In genomic region chr7:37928878-37929277, GRCh38 we compare ENCODE assay signal across 20 cellular contexts. TPM values are rescaled to one million over a fixed set of nuclear protein-coding genes. Genes with fewer than 3 reads are reported as not detected.
DNase-seq lines count a peak whose midpoint lies in the region; ATAC-seq, FAIRE-seq and TF ChIP-seq lines count a peak whose summit lies in the region.
"Had no signal": no experiment of that assay in that cellular context is flagged by ENCODE, and none has a peak within 500 bp of the region (broad histone marks: within the 10 kb centered on the region; RNA-seq: fewer than 3 reads in every experiment).

No MANE protein-coding gene starts in this region.

- no peak for DNase-seq in A549 (ENCODE audit: low read depth in 1 of 2, low spot score in 1 of 2)
- DNase-seq in adipocyte (ENCODE audit: low read depth) = no peak
- DNase-seq in osteoblast (ENCODE audit: insufficient read length, low spot score, missing footprints) = peak; percentile 59
- DNase-seq in thyroid gland = no peak
- no peak for DNase-seq in AG08395 (ENCODE audit: low spot score)
- DNase-seq in type B pancreatic cell (ENCODE audit: extremely low spot score, unreplicated experiment) = no peak
- DNase-seq in 8988T = no peak
- DNase-seq: Calu3; CD4-positive, alpha-beta memory T cell; DMS53; DND-41; EL; H9; IMR-90 had no signal

- 97% methylated on average over 4 of the region's 4 CpGs for WGBS in A549 (ENCODE audit: missing lambda C conversion rate)
- WGBS in thyroid gland, 2 donors = 93% methylated on average over 4 of the region's 4 CpGs

- no peak overlapping the region for H3K4me3 Mint-ChIP-seq in type B pancreatic cell
- H3K4me3 Mint-ChIP-seq: CD14-positive monocyte; CD4-positive, alpha-beta memory T cell; H9 had no signal

- no peak for TF ChIP-seq POLR2A in A549 (IDR thresholded peaks at IDR 0.05; ENCODE audit: low read length)
- TF ChIP-seq POLR2A in thyroid gland (IDR thresholded peaks at IDR 0.05) = no peak

- intact Hi-C loops in thyroid gland (cut with DNase I) = no loop called here

- H3K27ac Mint-ChIP-seq in type B pancreatic cell = no peak overlapping the region
- H3K27ac Mint-ChIP-seq: CD14-positive monocyte; CD4-positive, alpha-beta memory T cell; H9 had no signal

- no peaks in the 10 kb centered on the region for H3K4me1 Mint-ChIP-seq in type B pancreatic cell (ENCODE audit: unreplicated experiment)
- H3K4me1 Mint-ChIP-seq: CD14-positive monocyte, H9 had no signal

- H3K27me3 Mint-ChIP-seq in type B pancreatic cell = no peaks in the 10 kb centered on the region

- TF ChIP-seq CTCF in A549 (IDR thresholded peaks at IDR 0.05) (no peak), osteoblast (IDR thresholded peaks at IDR 0.05; ENCODE audit: extremely low read depth, low read depth, low read length) (no peak), thyroid gland (IDR thresholded peaks at IDR 0.05) (no peak), type B pancreatic cell (conservative IDR thresholded peaks at IDR 0.05) (no peak)

- peak overlapping the region; percentile 69 for H3K9ac ChIP-seq in adipocyte (ENCODE audit: low read length)
- H3K9ac ChIP-seq: BLaER1 had no signal

- H3K27ac ChIP-seq in A549 (peak overlapping the region in 1 of 2 experiments; percentile 1; a peak in 1 of 6 replicates), osteoblast (ENCODE audit: low read depth, low read length) (no peak overlapping the region), thyroid gland (peak overlapping the region in 2 of 3 donors; percentile 13 to 99)
- H3K27ac ChIP-seq: BLaER1 had no signal

- H3K9me3 Mint-ChIP-seq in type B pancreatic cell = no peaks in the 10 kb centered on the region

- H3K36me3 ChIP-seq in adipocyte (ENCODE audit: control insufficient read depth, insufficient read depth, low read length, severe bottlenecking) (peaks cover 9% of the 10 kb centered on the region), osteoblast (ENCODE audit: insufficient read depth, low read length) (no peaks in the 10 kb centered on the region), thyroid gland (no peaks in the 10 kb centered on the region)

- H3K79me2 ChIP-seq in osteoblast (ENCODE audit: insufficient read depth, low read length) = peaks cover 32% of the 10 kb centered on the region

- H3K9me3 ChIP-seq in A549 (peaks cover 22% of the 10 kb centered on the region), adipocyte (ENCODE audit: control insufficient read depth, low read length) (peaks cover 10% of the 10 kb centered on the region), osteoblast (ENCODE audit: low read depth, low read length) (peaks cover 5% of the 10 kb centered on the region), thyroid gland (no peaks in the 10 kb centered on the region)

- H2AFZ ChIP-seq in osteoblast (ENCODE audit: low read length) = no peak overlapping the region

- H3K4me3 ChIP-seq in A549 (no peak overlapping the region), adipocyte (ENCODE audit: low read length) (no peak overlapping the region), osteoblast (ENCODE audit: insufficient read depth, low read length) (no peak overlapping the region), thyroid gland (replicated peaks in 1 of 3) (no peak overlapping the region)
- H3K4me3 ChIP-seq: BLaER1, GM12878 had no signal

- ATAC-seq in A549 = no peak
- ATAC-seq: GM12878 had no signal

- no peaks in the 10 kb centered on the region for H3K27me3 ChIP-seq in adipocyte (replicated peaks; ENCODE audit: control insufficient read depth, insufficient read depth, low read length)
- H3K27me3 ChIP-seq in osteoblast (ENCODE audit: insufficient read depth, low read length) = peaks cover 4% of the 10 kb centered on the region
- no peaks in the 10 kb centered on the region for H3K27me3 ChIP-seq in thyroid gland
- H3K27me3 ChIP-seq: BLaER1 had no signal

- CTCF ChIA-PET in A549 (lab: Yijun Ruan, JAX) = interaction anchor here (1.4 to 3.4 kb wide), 2 partner anchors 11 to 17 kb away, joined by 3 to 23 read pairs; partner anchors contain the start of genes EPDR1 and SFRP4

- H3K36me3 Mint-ChIP-seq in type B pancreatic cell = peaks cover 3% of the 10 kb centered on the region

- POLR2A ChIA-PET in A549 (lab: Yijun Ruan, JAX) = no interaction called here

- H3K4me2 ChIP-seq in A549 (0 out of 3 replicates have a peak overlapping the region, but pooled peaks have one; percentile 65), osteoblast (ENCODE audit: insufficient read depth, low read length) (no peak overlapping the region)
- H3K4me2 ChIP-seq: BLaER1 had no signal

- no peaks in the 10 kb centered on the region for H4K20me1 ChIP-seq in osteoblast (ENCODE audit: insufficient read depth, low read length)

- no peak for TF ChIP-seq EP300 in A549 (IDR thresholded peaks at IDR 0.05)

- H3K4me1 ChIP-seq in A549 = peaks cover 50% of the 10 kb centered on the region
- peaks cover 64% of the 10 kb centered on the region for H3K4me1 ChIP-seq in adipocyte (ENCODE audit: control insufficient read depth, insufficient read depth, low read length)
- H3K4me1 ChIP-seq in osteoblast (ENCODE audit: insufficient read depth, low read length) = peaks cover 33% of the 10 kb centered on the region
- peaks cover 56 to 70% of the 10 kb centered on the region in 2 donors for H3K4me1 ChIP-seq in thyroid gland
- H3K4me1 ChIP-seq: BLaER1 had no signal

- FAIRE-seq in A549 (lab: Jason Lieb, UNC) = no peak
- FAIRE-seq: GM12878, H1, HTR-8/SVneo had no signal

- no peak for TF ChIP-seq RAD21 in A549 (conservative IDR thresholded peaks at IDR 0.05 in 1 of 2, IDR thresholded peaks at IDR 0.05 in 1 of 2)

TF ChIP-seq in A549, 52 proteins besides CTCF, POLR2A, EP300 and RAD21 (continues in another document):
- TF ChIP-seq KDM5A (IDR thresholded peaks at IDR 0.05) = no peak
- no peak for TF ChIP-seq ZC3H11A (IDR thresholded peaks at IDR 0.05)
- TF ChIP-seq TP53 (CRISPR knock-in tag; IDR thresholded peaks at IDR 0.05) = no peak
- no peak for TF ChIP-seq REST (IDR thresholded peaks at IDR 0.05)
- no peak for TF ChIP-seq HDAC2 (IDR thresholded peaks at IDR 0.05)
- no peak for TF ChIP-seq ATOH8 (CRISPR knock-in tag; IDR thresholded peaks at IDR 0.05; ENCODE audit: low read depth)
- no peak for TF ChIP-seq ZNF302 (CRISPR knock-in tag; IDR thresholded peaks at IDR 0.05)
- TF ChIP-seq RARB (CRISPR knock-in tag; IDR thresholded peaks at IDR 0.05) = no peak
- TF ChIP-seq RNF2 (IDR thresholded peaks at IDR 0.05; ENCODE audit: borderline replicate concordance, low read depth) = no peak
- TF ChIP-seq PHF8 (IDR thresholded peaks at IDR 0.05; ENCODE audit: borderline replicate concordance, low read depth) = no peak
- TF ChIP-seq MAFK (IDR thresholded peaks at IDR 0.05; ENCODE audit: partially characterized antibody) = no peak
- TF ChIP-seq NFE2L2 (conservative IDR thresholded peaks at IDR 0.05; ENCODE audit: low read length) = no peak
- no peak for TF ChIP-seq SREBF2 (IDR thresholded peaks at IDR 0.05)
- TF ChIP-seq CBX8 (IDR thresholded peaks at IDR 0.05) = no peak
- no peak for TF ChIP-seq NR3C1 (IDR thresholded peaks at IDR 0.05)
- no peak for TF ChIP-seq JUN (IDR thresholded peaks at IDR 0.05)

RNA-seq across cellular contexts. Expression of gene EPDR1, which starts 8.4 kb away (rescaled TPM):
- polyA plus RNA-seq in A549 (2011; rRNA removed) = 112 TPM in 2 replicates
- 52.7 and 80.8 TPM in 2 replicates for polyA plus RNA-seq in A549 (2012; cell fraction: cytosol; rRNA removed)
- 52.7 and 91.5 TPM in 2 replicates for polyA plus RNA-seq in A549 (2012; cell fraction: nucleus; rRNA removed)
- polyA plus RNA-seq in A549 (2017; fragmentation: RNase III; extraction: RNeasy Plus Mini Kit Qiagen cat#74134 plus additional on column Dnase treatment) = 99.3 to 109 TPM (median 101 TPM) in 3 replicates
- polyA minus RNA-seq in A549 (2011; rRNA and poly(A)+ RNA removed) = 49.9 and 50.6 TPM in 2 replicates
- total RNA-seq in osteoblast = 99.3 and 123 TPM in 2 replicates
- total RNA-seq in thyroid gland = 100 to 1,000 TPM in 1 of 4 donors, 10 to 100 TPM in 3; 66.9 to 105 (median 77.3) TPM
- 0.90 and 6.1 TPM in 2 replicates for total RNA-seq in type B pancreatic cell (ENCODE audit: low replicate concordance)
- total RNA-seq: G401 had no signal

RNA-seq across cellular contexts. Expression of gene SFRP4, which starts 12.3 kb away (rescaled TPM):
- polyA plus RNA-seq in A549 (2011; rRNA removed) = 9.1 and 11.9 TPM in 2 replicates
- polyA plus RNA-seq in A549 (2012; cell fraction: cytosol; rRNA removed) = 8.9 and 9.5 TPM in 2 replicates
- 7.5 and 13.3 TPM in 2 replicates for polyA plus RNA-seq in A549 (2012; cell fraction: nucleus; rRNA removed)
- 7.4 to 9.8 TPM (median 8.4 TPM) in 3 replicates for polyA plus RNA-seq in A549 (2017; fragmentation: RNase III; extraction: RNeasy Plus Mini Kit Qiagen cat#74134 plus additional on column Dnase treatment)
- 4.5 and 5.6 TPM in 2 replicates for polyA minus RNA-seq in A549 (2011; rRNA and poly(A)+ RNA removed)
- 151 and 205 TPM in 2 replicates for total RNA-seq in osteoblast
- total RNA-seq in thyroid gland = 10 to 100 TPM in 2 of 4 donors, 1 to 10 TPM in 2; 1.8 to 21.8 (median 9.7) TPM
- total RNA-seq in type B pancreatic cell (ENCODE audit: low replicate concordance) = 0.14 and 4.4 TPM in 2 replicates
- total RNA-seq: Calu3; CD4-positive, alpha-beta memory T cell; G401; GM12878; H1; H9; IMR-90 had no signal
- polyA plus RNA-seq: CD14-positive monocyte; CD4-positive, alpha-beta memory T cell; IMR-90 had no signal
